8 cellular contexts compared by ENCODE assay signal in the genomic region with DNA sequence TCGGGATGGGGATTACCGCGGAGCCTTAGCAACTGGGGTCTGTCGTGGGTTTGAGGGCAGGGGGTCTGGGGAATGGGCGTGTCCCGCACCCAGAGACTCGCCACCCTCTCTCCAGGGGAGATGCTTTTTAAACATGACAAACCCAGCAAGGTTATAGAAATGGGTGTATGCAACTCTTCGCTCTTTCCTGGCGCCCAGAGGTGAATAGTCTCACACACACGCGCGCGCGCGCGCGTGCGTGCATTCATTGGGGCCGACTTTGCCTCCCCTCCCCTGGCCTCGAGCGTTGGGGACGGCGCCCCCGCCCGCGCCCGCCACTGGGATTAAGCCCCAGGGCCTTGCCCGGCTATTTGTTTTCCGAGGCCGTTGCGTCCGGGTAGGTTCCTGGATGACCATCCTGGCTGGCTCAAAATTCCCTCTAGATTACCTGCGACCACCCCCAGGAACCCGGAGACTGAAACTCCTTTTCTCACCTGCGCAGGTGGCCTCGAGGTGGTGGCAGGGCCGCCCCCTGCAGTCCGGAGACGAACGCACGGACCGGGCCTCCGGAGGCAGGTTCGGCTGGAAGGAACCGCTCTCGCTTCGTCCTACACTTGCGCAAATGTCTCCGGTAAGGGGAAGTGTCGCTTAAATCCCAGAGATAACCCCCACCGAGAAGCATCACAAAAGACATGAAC. TPM values are rescaled to one million over a fixed set of nuclear protein-coding genes. Genes with fewer than 3 reads are reported as not detected.
DNase-seq lines count a peak whose midpoint lies in the region; ATAC-seq and TF ChIP-seq lines count a peak whose summit lies in the region.

No MANE protein-coding gene starts in this region.

- DNase-seq in activated B cell treated with CpG ODN at 0.5 μM for 24 hours = peak; percentile 51

- intact Hi-C loops in activated B cell treated with CpG ODN at 0.5 μM for 24 hours (cut with micrococcal nuclease) = loop anchor here (1.0 to 5.0 kb wide), 4 partner anchors 108 to 891 kb away; a partner anchor contains a TSS

- H3K4me3 ChIP-seq in BLaER1 treated with 17β-estradiol and CSF1 and Interleukin-3, amounts not matched to agents 10 nM and 100 nM = peak overlapping the region; percentile 60 to 81 (median 70)
- H3K4me3 ChIP-seq in KMS-11 (IDR thresholded peaks at IDR 0.05; ENCODE audit: insufficient read depth, low read depth, low read length) (peak overlapping the region; percentile 78), duodenal mucosa (ENCODE audit: low read depth in 1 of 2, low read length in 2 of 2) (peak overlapping the region; percentile 77 to 91), mesodermal cell (ENCODE audit: extremely low read depth, insufficient read depth, low read length, poor library complexity, severe bottlenecking) (peak overlapping the region; percentile 47), urinary bladder (ENCODE audit: low read depth, low read length) (peak overlapping the region; percentile 60)

- peak overlapping the region; percentile 85 to 97 (median 94) for H3K4me2 ChIP-seq in BLaER1 treated with 17β-estradiol and CSF1 and Interleukin-3, amounts not matched to agents 10 nM and 100 nM
- H3K4me2 ChIP-seq in KMS-11 = peak overlapping the region; percentile 72; the same call in 1 of the 2 replicates

- no peaks in the 10 kb centered on the region for H3K79me2 ChIP-seq in KMS-11 (ENCODE audit: insufficient read depth, low read depth)

- CTCF ChIA-PET in activated B cell treated with CpG ODN at 0.5 μM for 24 hours (lab: Charles Lee) = interaction anchor here (0.8 to 2.6 kb wide), 6 partner anchors 15 to 338 kb away, joined by 3 to 13 read pairs (median 3); no protein-coding TSS in a partner anchor

- peak overlapping the region in 1 of 11 experiments; percentile 48; a peak in 2 of 22 replicates for H3K27ac ChIP-seq in BLaER1 treated with 17β-estradiol and CSF1 and Interleukin-3, amounts not matched to agents 10 nM and 100 nM
- no peak overlapping the region; the same call in 1 of the 2 replicates for H3K27ac ChIP-seq in KMS-11
- H3K27ac ChIP-seq in duodenal mucosa (ENCODE audit: low read depth, low read length) = peak overlapping the region; percentile 75
- H3K27ac ChIP-seq in mesodermal cell (ENCODE audit: low read depth, low read length, severe bottlenecking) = no peak overlapping the region
- H3K27ac ChIP-seq in urinary bladder (ENCODE audit: low read depth) = no peak overlapping the region

- H4K20me1 ChIP-seq in BLaER1 treated with 17β-estradiol and CSF1 and Interleukin-3, amounts not matched to agents 10 nM and 100 nM = no peaks in the 10 kb centered on the region; a peak in 1 of 22 replicates
- no peaks in the 10 kb centered on the region for H4K20me1 ChIP-seq in KMS-11 (ENCODE audit: insufficient read depth)

- H3K9me3 Mint-ChIP-seq in activated B cell treated with CpG ODN at 0.5 μM for 24 hours = no peaks in the 10 kb centered on the region

- peaks cover 18% of the 10 kb centered on the region for H3K36me3 Mint-ChIP-seq in activated B cell treated with CpG ODN at 0.5 μM for 24 hours (ENCODE audit: low read depth)

- WGBS in mesodermal cell (ENCODE audit: insufficient coverage in 2 of 2), 2 experiments = 1 to 3% methylated on average over 35 to 37 of the region's 51 CpGs
- 2% methylated on average over 51 of the region's 51 CpGs for WGBS in urinary bladder

- peak overlapping the region; percentile 71 for H2AFZ ChIP-seq in KMS-11 (ENCODE audit: low read depth)

- H3K9ac ChIP-seq in BLaER1 treated with 17β-estradiol and CSF1 and Interleukin-3, amounts not matched to agents 10 nM and 100 nM = peak overlapping the region; percentile 34 to 71 (median 66); a peak in 18 of 22 replicates
- H3K9ac ChIP-seq in KMS-11 = peak overlapping the region; percentile 62; the same call in 1 of the 2 replicates
- H3K9ac ChIP-seq in duodenal mucosa (ENCODE audit: low read depth in 1 of 2, low read length in 2 of 2) = peak overlapping the region; percentile 69 to 89

- H3K27me3 Mint-ChIP-seq in activated B cell treated with CpG ODN at 0.5 μM for 24 hours = no peaks in the 10 kb centered on the region

- H3K4me3 Mint-ChIP-seq in activated B cell treated with CpG ODN at 0.5 μM for 24 hours = peak overlapping the region; percentile 93

- peaks cover 5 to 9% (median 7%) of the 10 kb centered on the region in 11 experiments; a peak in 16 of 22 replicates for H3K9me3 ChIP-seq in BLaER1 treated with 17β-estradiol and CSF1 and Interleukin-3, amounts not matched to agents 10 nM and 100 nM (replicated peaks in 1 of 11)
- H3K9me3 ChIP-seq in duodenal mucosa (ENCODE audit: control insufficient read depth in 1 of 2, low read length in 2 of 2) = no peaks in the 10 kb centered on the region
- no peaks in the 10 kb centered on the region for H3K9me3 ChIP-seq in mesodermal cell (ENCODE audit: control insufficient read depth, low read length)

- peak overlapping the region; percentile 88 for H3K27ac Mint-ChIP-seq in activated B cell treated with CpG ODN at 0.5 μM for 24 hours

- peaks cover 39 to 60% (median 51%) of the 10 kb centered on the region in 11 experiments for H3K27me3 ChIP-seq in BLaER1 treated with 17β-estradiol and CSF1 and Interleukin-3, amounts not matched to agents 10 nM and 100 nM
- H3K27me3 ChIP-seq in KMS-11 (ENCODE audit: insufficient read depth, low read depth) (no peaks in the 10 kb centered on the region), duodenal mucosa (ENCODE audit: control insufficient read depth in 1 of 2, insufficient read depth in 2 of 2, low read length in 2 of 2) (no peaks in the 10 kb centered on the region)

- peak; percentile 12 for ATAC-seq in GM19455 (IDR thresholded peaks at IDR 0.05; ENCODE audit: unreplicated experiment)
- peak; percentile 32 for ATAC-seq in activated B cell treated with CpG ODN at 0.5 μM for 24 hours (ENCODE audit: low read depth)
- ATAC-seq in GM21737 (IDR thresholded peaks at IDR 0.05; ENCODE audit: unreplicated experiment) = no peak

- H3K4me1 Mint-ChIP-seq in activated B cell treated with CpG ODN at 0.5 μM for 24 hours = peaks cover 45% of the 10 kb centered on the region

- TF ChIP-seq CTCF in KMS-11 (conservative IDR thresholded peaks at IDR 0.05; ENCODE audit: low read depth, low read length) (no peak), activated B cell treated with CpG ODN at 0.5 μM for 24 hours (IDR thresholded peaks at IDR 0.05) (no peak)

- POLR2A ChIA-PET in activated B cell treated with CpG ODN at 0.5 μM for 24 hours (lab: Charles Lee) = interaction anchor here (0.6 to 3.0 kb wide), 19 partner anchors 14 to 319 kb away, joined by 3 to 40 read pairs (median 3); a partner anchor contains a TSS

- H3K4me1 ChIP-seq in BLaER1 treated with 17β-estradiol and CSF1 and Interleukin-3, amounts not matched to agents 10 nM and 100 nM = peaks cover 5 to 30% (median 23%) of the 10 kb centered on the region in 10 experiments
- H3K4me1 ChIP-seq in KMS-11 (ENCODE audit: low read depth, poor library complexity, severe bottlenecking) = peaks cover 4% of the 10 kb centered on the region
- H3K4me1 ChIP-seq in duodenal mucosa (ENCODE audit: control insufficient read depth in 1 of 2, insufficient read depth in 2 of 2, low read length in 2 of 2) = peaks cover 10 to 17% of the 10 kb centered on the region in 2 donors
- no peaks in the 10 kb centered on the region for H3K4me1 ChIP-seq in mesodermal cell (ENCODE audit: control insufficient read depth, insufficient read depth, low read length, poor library complexity, severe bottlenecking)
- no peaks in the 10 kb centered on the region for H3K4me1 ChIP-seq in urinary bladder (ENCODE audit: insufficient read depth)

- no peaks in the 10 kb centered on the region for H3K36me3 ChIP-seq in BLaER1 treated with 17β-estradiol and CSF1 and Interleukin-3, amounts not matched to agents 10 nM and 100 nM
- no peaks in the 10 kb centered on the region for H3K36me3 ChIP-seq in KMS-11 (ENCODE audit: insufficient read depth)
- H3K36me3 ChIP-seq in duodenal mucosa (ENCODE audit: control insufficient read depth in 1 of 2, insufficient read depth in 2 of 2, low read length in 2 of 2) = peaks cover 3 to 4% of the 10 kb centered on the region in 2 donors
- no peaks in the 10 kb centered on the region for H3K36me3 ChIP-seq in mesodermal cell (ENCODE audit: control insufficient read depth, insufficient read depth, low read length)
- no peaks in the 10 kb centered on the region for H3K36me3 ChIP-seq in urinary bladder (ENCODE audit: insufficient read depth)

RNA-seq across cellular contexts. Expression of a gene that starts 0.8 kb away (rescaled TPM):
- total RNA-seq in activated B cell treated with CpG ODN at 0.5 μM for 24 hours (63.2 and 65.5 TPM in 2 replicates), urinary bladder (25.9 TPM)
- polyA plus RNA-seq in mesodermal cell (2013, experiment 1 of 2) = 1.3 TPM
- polyA plus RNA-seq in mesodermal cell (2013, experiment 2 of 2) = 1.3 TPM
- polyA plus RNA-seq in urinary bladder = 4.0 TPM
